In genomic region chr10:131448883-131449282, GRCh38 we compare ENCODE assay signal across 31 cellular contexts.
"Had no signal": no experiment of that assay in that cellular context is flagged by ENCODE, and none has a peak within 500 bp of the region (broad histone marks: within the 10 kb centered on the region; RNA-seq: fewer than 3 reads in every experiment).

No MANE protein-coding gene starts in this region.

- H3K36me3 Mint-ChIP-seq: activated CD4-positive, alpha-beta memory T cell treated with anti-CD3 and anti-CD28 coated beads for 36 hours; activated naive CD4-positive, alpha-beta T cell treated with anti-CD3 and anti-CD28 coated beads, Interleukin-2, amount 10 ng/mL, durations not matched to agents 7 days and 5 days; activated naive CD4-positive, alpha-beta T cell treated with anti-CD3 and anti-CD28 coated beads, Interleukin-2, amount 50 U/mL, for 72 hours; activated naive CD8-positive, alpha-beta T cell treated with anti-CD3 and anti-CD28 coated beads, Interleukin-2, amount 10 ng/mL, durations not matched to agents 7 days and 5 days; brain had no signal

- H3K4me3 ChIP-seq: ascending aorta, breast epithelium, cardiac muscle cell, colonic mucosa, dorsolateral prefrontal cortex, esophagus muscularis mucosa, gastrocnemius medialis had no signal

- H3K27ac ChIP-seq: ascending aorta, breast epithelium, cardiac muscle cell, colonic mucosa, dorsolateral prefrontal cortex, esophagus muscularis mucosa, foreskin keratinocyte, gastrocnemius medialis had no signal

- H3K9me3 ChIP-seq: ascending aorta, breast epithelium, colonic mucosa, esophagus muscularis mucosa, gastrocnemius medialis had no signal

- H3K4me1 ChIP-seq: ascending aorta, breast epithelium, colonic mucosa, foreskin keratinocyte, gastrocnemius medialis had no signal

- H3K27me3 ChIP-seq: ascending aorta, cardiac muscle cell, colonic mucosa, foreskin keratinocyte had no signal

- H3K27ac Mint-ChIP-seq: activated CD4-positive, alpha-beta memory T cell treated with anti-CD3 and anti-CD28 coated beads for 36 hours; activated CD4-positive, alpha-beta T cell treated with anti-CD3 and anti-CD28 coated beads for 36 hours; activated CD4-positive, alpha-beta T cell treated with anti-CD3 and anti-CD28 coated beads, Interleukin-2, amount 10 ng/mL, durations not matched to agents 24 days and 14 days; activated CD8-positive, alpha-beta T cell treated with anti-CD3 and anti-CD28 coated beads, Interleukin-2, amount 10 ng/mL, durations not matched to agents 7 days and 5 days; activated naive CD4-positive, alpha-beta T cell treated with anti-CD3 and anti-CD28 coated beads, Interleukin-2, amount 10 ng/mL, durations not matched to agents 7 days and 5 days; activated naive CD4-positive, alpha-beta T cell treated with anti-CD3 and anti-CD28 coated beads, Interleukin-2, amount 50 U/mL, for 72 hours; activated naive CD8-positive, alpha-beta T cell treated with anti-CD3 and anti-CD28 coated beads, Interleukin-2, amount 10 ng/mL, durations not matched to agents 7 days and 5 days; activated T-cell treated with anti-CD3 and anti-CD28 coated beads, Interleukin-2, amount 50 U/mL, for 24 hours; activated T-cell treated with anti-CD3 and anti-CD28 coated beads, Interleukin-2, amount 50 U/mL, for 72 hours; dendritic cell treated with granulocyte-macrophage colony-stimulating factor and Interleukin-4, amounts not matched to agents 40 ng/mL and 50 ng/mL, for 4 days; effector memory CD8-positive, alpha-beta T cell had no signal

- H3K4me1 Mint-ChIP-seq: activated CD4-positive, alpha-beta T cell treated with anti-CD3 and anti-CD28 coated beads, Interleukin-2, amount 10 ng/mL, durations not matched to agents 24 days and 14 days; activated naive CD8-positive, alpha-beta T cell treated with anti-CD3 and anti-CD28 coated beads, Interleukin-2, amount 10 ng/mL, durations not matched to agents 7 days and 5 days had no signal

- DNase-seq: activated CD4-positive, alpha-beta memory T cell treated with anti-CD3 and anti-CD28 coated beads for 36 hours; activated CD4-positive, alpha-beta T cell treated with anti-CD3 and anti-CD28 coated beads for 36 hours; activated CD4-positive, alpha-beta T cell treated with anti-CD3 and anti-CD28 coated beads, Interleukin-2, amount 10 ng/mL, durations not matched to agents 24 days and 14 days; activated CD4-positive, CD25-positive, alpha-beta regulatory T cell; activated CD4-positive, CD25-positive, alpha-beta regulatory T cell treated with anti-CD3 and anti-CD28 coated beads, Interleukin-2, amount 50 U/mL, for 72 hours; activated CD8-positive, alpha-beta memory T cell treated with anti-CD3 and anti-CD28 coated beads, Interleukin-2, amount 50 U/mL, for 48 hours; activated CD8-positive, alpha-beta T cell treated with anti-CD3 and anti-CD28 coated beads, Interleukin-2, amount 10 ng/mL, durations not matched to agents 7 days and 5 days; activated gamma-delta T cell; activated naive CD4-positive, alpha-beta T cell; activated naive CD4-positive, alpha-beta T cell treated with anti-CD3 and anti-CD28 coated beads, Interleukin-2, amount 10 ng/mL, durations not matched to agents 7 days and 5 days; activated naive CD8-positive, alpha-beta T cell treated with anti-CD3 and anti-CD28 coated beads, Interleukin-2, amount 10 ng/mL, durations not matched to agents 7 days and 5 days; activated T-cell treated with anti-CD3 and anti-CD28 coated beads for 4 hours; activated T-cell treated with anti-CD3 and anti-CD28 coated beads, Interleukin-2, amount 50 U/mL, for 24 hours; activated T-cell treated with anti-CD3 and anti-CD28 coated beads, Interleukin-2, amount 50 U/mL, for 72 hours; central memory CD4-positive, alpha-beta T cell; cerebellar nuclear complex; colonic mucosa; effector CD4-positive, alpha-beta T cell; effector memory CD8-positive, alpha-beta T cell; erythroblast; foreskin keratinocyte; gastrocnemius medialis; T-helper 2 cell had no signal

- H3K36me3 ChIP-seq: ascending aorta, breast epithelium, cardiac muscle cell, colonic mucosa, esophagus muscularis mucosa, gastrocnemius medialis had no signal

- H3K4me3 Mint-ChIP-seq: activated CD4-positive, alpha-beta memory T cell treated with anti-CD3 and anti-CD28 coated beads for 36 hours; activated CD4-positive, alpha-beta T cell treated with anti-CD3 and anti-CD28 coated beads for 36 hours; activated CD4-positive, alpha-beta T cell treated with anti-CD3 and anti-CD28 coated beads, Interleukin-2, amount 10 ng/mL, durations not matched to agents 24 days and 14 days; activated CD8-positive, alpha-beta T cell treated with anti-CD3 and anti-CD28 coated beads, Interleukin-2, amount 10 ng/mL, durations not matched to agents 7 days and 5 days; activated naive CD4-positive, alpha-beta T cell treated with anti-CD3 and anti-CD28 coated beads, Interleukin-2, amount 10 ng/mL, durations not matched to agents 7 days and 5 days; activated naive CD8-positive, alpha-beta T cell treated with anti-CD3 and anti-CD28 coated beads, Interleukin-2, amount 10 ng/mL, durations not matched to agents 7 days and 5 days; activated T-cell treated with anti-CD3 and anti-CD28 coated beads, Interleukin-2, amount 50 U/mL, for 24 hours; activated T-cell treated with anti-CD3 and anti-CD28 coated beads, Interleukin-2, amount 50 U/mL, for 72 hours; brain; dendritic cell treated with granulocyte-macrophage colony-stimulating factor and Interleukin-4, amounts not matched to agents 40 ng/mL and 50 ng/mL, for 4 days; effector memory CD8-positive, alpha-beta T cell had no signal

- H3K9me3 Mint-ChIP-seq: activated CD4-positive, alpha-beta memory T cell treated with anti-CD3 and anti-CD28 coated beads for 36 hours; activated CD4-positive, alpha-beta T cell treated with anti-CD3 and anti-CD28 coated beads, Interleukin-2, amount 10 ng/mL, durations not matched to agents 24 days and 14 days; activated naive CD4-positive, alpha-beta T cell treated with anti-CD3 and anti-CD28 coated beads, Interleukin-2, amount 10 ng/mL, durations not matched to agents 7 days and 5 days; activated naive CD4-positive, alpha-beta T cell treated with anti-CD3 and anti-CD28 coated beads, Interleukin-2, amount 50 U/mL, for 72 hours; activated naive CD8-positive, alpha-beta T cell treated with anti-CD3 and anti-CD28 coated beads, Interleukin-2, amount 10 ng/mL, durations not matched to agents 7 days and 5 days; activated T-cell treated with anti-CD3 and anti-CD28 coated beads, Interleukin-2, amount 50 U/mL, for 24 hours; activated T-cell treated with anti-CD3 and anti-CD28 coated beads, Interleukin-2, amount 50 U/mL, for 72 hours; dendritic cell treated with granulocyte-macrophage colony-stimulating factor and Interleukin-4, amounts not matched to agents 40 ng/mL and 50 ng/mL, for 4 days had no signal

- ATAC-seq: activated CD4-positive, alpha-beta T cell treated with anti-CD3 and anti-CD28 coated beads for 36 hours; activated CD8-positive, alpha-beta T cell treated with anti-CD3 and anti-CD28 coated beads, Interleukin-2, amount 10 ng/mL, durations not matched to agents 7 days and 5 days; activated naive CD4-positive, alpha-beta T cell treated with anti-CD3 and anti-CD28 coated beads, Interleukin-2, amount 50 U/mL, for 72 hours; activated T-cell treated with anti-CD3 and anti-CD28 coated beads, Interleukin-2, amount 50 U/mL, for 72 hours; effector memory CD8-positive, alpha-beta T cell; foreskin keratinocyte; gastrocnemius medialis had no signal
